21 cellular contexts compared by ENCODE assay signal in genomic region chr1:33222381-33222780, GRCh38. TPM values are rescaled to one million over a fixed set of nuclear protein-coding genes. Genes with fewer than 3 reads are reported as not detected.
A peak's percentile ranks its signal among the peaks of the same experiment; 100 is the strongest.
DNase-seq lines count a peak whose midpoint lies in the region; ATAC-seq and TF ChIP-seq lines count a peak whose summit lies in the region.
"Had no signal": no experiment of that assay in that cellular context is flagged by ENCODE, and none has a peak within 500 bp of the region (broad histone marks: within the 10 kb centered on the region; RNA-seq: fewer than 3 reads in every experiment).

No MANE protein-coding gene starts in this region.

- H3K4me1 ChIP-seq in RWPE2 (ENCODE audit: insufficient read depth, poor library complexity, severe bottlenecking) (peaks cover 38% of the 10 kb centered on the region), esophagus muscularis mucosa (no peaks in the 10 kb centered on the region)
- H3K4me1 ChIP-seq: Peyer's patch had no signal

- intact Hi-C loops in esophagus muscularis mucosa (cut with DNase I) = no loop called here

- TF ChIP-seq CTCF in HFFc6 (IDR thresholded peaks at IDR 0.05) = no peak
- no peak for TF ChIP-seq CTCF in RWPE2 (IDR thresholded peaks at IDR 0.05; ENCODE audit: poor library complexity, severe bottlenecking)
- TF ChIP-seq CTCF in esophagus muscularis mucosa (IDR thresholded peaks at IDR 0.05) = no peak

- peaks cover 13% of the 10 kb centered on the region for H3K36me3 Mint-ChIP-seq in HFFc6 (ENCODE audit: low read depth)

- peaks cover 18% of the 10 kb centered on the region for H3K9me3 Mint-ChIP-seq in HFFc6

- WGBS in esophagus muscularis mucosa = 60% methylated on average over 1 of the region's 1 CpG

- H3K27ac Mint-ChIP-seq in HFFc6 = no peak overlapping the region
- H3K27ac Mint-ChIP-seq: CD8-positive, alpha-beta T cell had no signal

- DNase-seq in HFFc6 (peak; percentile 3), RWPE2 (ENCODE audit: low spot score) (no peak), esophagus muscularis mucosa (ENCODE audit: extremely low spot score) (peak; percentile 26), stromal cell of bone marrow (ENCODE audit: low read depth) (peak; percentile 28)
- no peak for DNase-seq in activated naive CD4-positive, alpha-beta T cell treated with Interleukin-2 at 50 U/mL for 16 hours
- no peak for DNase-seq in effector CD4-positive, alpha-beta T cell
- DNase-seq: ACHN; Calu3; CD8-positive, alpha-beta T cell; DMS153; NCI-H1105; NCI-H146; NCI-H2029 treated with DMSO at 0.1 percent for 48 hours; NCI-H345; NCI-H82; Peyer's patch; SHP77; SW 1271 had no signal

- H3K36me3 ChIP-seq in RWPE2 (ENCODE audit: low read depth) (no peaks in the 10 kb centered on the region), esophagus muscularis mucosa (no peaks in the 10 kb centered on the region)
- H3K36me3 ChIP-seq: BLaER1 treated with 17β-estradiol and CSF1 and Interleukin-3, amounts not matched to agents 10 nM and 100 nM; Peyer's patch had no signal

- no peak for TF ChIP-seq POLR2A in esophagus muscularis mucosa (IDR thresholded peaks at IDR 0.05; ENCODE audit: low read depth)

- H3K4me1 Mint-ChIP-seq in HFFc6 (ENCODE audit: low read depth) = peaks cover 29% of the 10 kb centered on the region

- H3K27me3 ChIP-seq in RWPE2 (ENCODE audit: insufficient read depth, poor library complexity, severe bottlenecking) = no peaks in the 10 kb centered on the region
- H3K27me3 ChIP-seq in esophagus muscularis mucosa = no peaks in the 10 kb centered on the region
- H3K27me3 ChIP-seq: BLaER1 treated with 17β-estradiol and CSF1 and Interleukin-3, amounts not matched to agents 10 nM and 100 nM; Peyer's patch had no signal

- ATAC-seq in RWPE2 (ENCODE audit: low read depth) (no peak), GM19023 (IDR thresholded peaks at IDR 0.05; ENCODE audit: unreplicated experiment) (no peak), GM18519 (IDR thresholded peaks at IDR 0.05; ENCODE audit: low FRiP score, unreplicated experiment) (no peak)
- ATAC-seq: CD8-positive, alpha-beta T cell had no signal

- TF ChIP-seq EP300 in esophagus muscularis mucosa (IDR thresholded peaks at IDR 0.05) = no peak

- H3K4me3 Mint-ChIP-seq in HFFc6 = no peak overlapping the region
- H3K4me3 Mint-ChIP-seq: CD8-positive, alpha-beta T cell had no signal

- H3K9me3 ChIP-seq in RWPE2 (ENCODE audit: severe bottlenecking) (peaks cover 3% of the 10 kb centered on the region), esophagus muscularis mucosa (peaks cover 0 to 12% (median 4%) of the 10 kb centered on the region in 4 donors)
- H3K9me3 ChIP-seq: Peyer's patch had no signal

- no peak overlapping the region for H3K4me3 ChIP-seq in RWPE2 (ENCODE audit: severe bottlenecking)
- H3K4me3 ChIP-seq in esophagus muscularis mucosa = no peak overlapping the region
- H3K4me3 ChIP-seq: BLaER1 treated with 17β-estradiol and CSF1 and Interleukin-3, amounts not matched to agents 10 nM and 100 nM; Peyer's patch had no signal

- H3K27me3 Mint-ChIP-seq in HFFc6 (ENCODE audit: insufficient read depth) = peaks cover 3% of the 10 kb centered on the region

- H3K27ac ChIP-seq in RWPE2 (ENCODE audit: poor library complexity, severe bottlenecking) (peak overlapping the region; percentile 99), esophagus muscularis mucosa (replicated peaks in 1 of 4) (no peak overlapping the region)
- H3K27ac ChIP-seq: BLaER1 treated with 17β-estradiol and CSF1 and Interleukin-3, amounts not matched to agents 10 nM and 100 nM; Peyer's patch had no signal

RNA-seq across cellular contexts. Expression of gene ZNF362, which starts 33.9 kb away (rescaled TPM):
- 10 to 100 TPM; 15.3 to 19.6 (median 17.0) TPM for total RNA-seq in HFFc6 (2021; fragmentation: NEBNext Ultra II Directional; extraction: Animal tissue kit (Norgen Biotek cat#: 25700))
- total RNA-seq in esophagus muscularis mucosa = 10 to 100 TPM; 17.2 to 35.3 (median 25.1) TPM

RNA-seq across cellular contexts. Expression of gene TRIM62, which starts 40.5 kb away (rescaled TPM):
- total RNA-seq in HFFc6 (2021; fragmentation: NEBNext Ultra II Directional; extraction: Animal tissue kit (Norgen Biotek cat#: 25700)) = 1 to 10 TPM; 6.2 to 7.9 (median 7.1) TPM
- 1 to 10 TPM; 5.0 to 9.3 (median 7.8) TPM for total RNA-seq in esophagus muscularis mucosa

Comparison
In these comparisons a context has a peak if more than half of its experiments do, and no peak if none do; other contexts are left out.
1. DNase-seq: peak in HFFc6 (single experiment), esophagus muscularis mucosa (single experiment) and stromal cell of bone marrow (single experiment); none in RWPE2 (single experiment), activated naive CD4-positive, alpha-beta T cell treated with Interleukin-2 at 50 U/mL for 16 hours (single experiment) and effector CD4-positive, alpha-beta T cell (single experiment).